ENCODE assay signal across 26 cellular contexts in the genomic region with DNA sequence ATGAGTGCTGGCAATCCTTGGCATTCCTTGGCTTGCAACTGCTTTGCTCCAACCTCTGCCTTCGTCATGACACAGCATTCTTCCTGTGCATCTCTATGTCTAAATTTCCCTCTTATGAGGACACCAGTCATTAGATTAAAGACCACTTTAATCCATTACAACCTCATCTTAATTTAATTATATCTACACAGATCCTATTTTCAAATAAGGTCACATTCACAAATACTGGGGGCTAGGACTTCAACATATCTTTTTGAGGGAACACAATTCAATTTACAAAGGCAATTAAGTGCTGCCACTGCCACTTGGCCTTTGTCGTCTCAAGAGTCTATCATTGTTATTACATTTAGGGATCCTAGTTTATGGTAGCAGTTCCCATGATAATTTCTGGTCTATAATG.
DNase-seq lines count a peak whose midpoint lies in the region; ATAC-seq and TF ChIP-seq lines count a peak whose summit lies in the region.
"Had no signal": no experiment of that assay in that cellular context is flagged by ENCODE, and none has a peak within 500 bp of the region (broad histone marks: within the 10 kb centered on the region; RNA-seq: fewer than 3 reads in every experiment).

No MANE protein-coding gene starts in this region.

- no peaks in the 10 kb centered on the region for H3K9me3 Mint-ChIP-seq in activated naive CD8-positive, alpha-beta T cell (ENCODE audit: low read depth)
- no peaks in the 10 kb centered on the region for H3K9me3 Mint-ChIP-seq in activated naive CD8-positive, alpha-beta T cell treated with anti-CD3 and anti-CD28 coated beads, Interleukin-2, amount 50 U/mL, for 24 hours
- peaks cover 0 to 6% of the 10 kb centered on the region in 2 donors for H3K9me3 Mint-ChIP-seq in effector memory CD8-positive, alpha-beta T cell

- H3K27ac ChIP-seq in OCI-LY7 (ENCODE audit: low read depth, low read length, poor library complexity, severe bottlenecking): peak overlapping the region; percentile 100
- H3K27ac ChIP-seq: ascending aorta, C4-2B, dorsolateral prefrontal cortex, HL-60, right lobe of liver, upper lobe of right lung had no signal

- peaks cover 60% of the 10 kb centered on the region for H3K36me3 ChIP-seq in OCI-LY7 (ENCODE audit: insufficient read depth, low read length)
- H3K36me3 ChIP-seq: ascending aorta, heart left ventricle, right lobe of liver, upper lobe of right lung had no signal

- no peak overlapping the region for H3K4me3 ChIP-seq in OCI-LY7 (ENCODE audit: low read depth, low read length, poor library complexity, severe bottlenecking)
- H3K4me3 ChIP-seq: ascending aorta, dorsolateral prefrontal cortex, heart left ventricle, right lobe of liver, upper lobe of right lung had no signal

- no peaks in the 10 kb centered on the region for H3K9me2 ChIP-seq in OCI-LY7 (ENCODE audit: insufficient read depth, low read length)

- H3K4me3 Mint-ChIP-seq in activated naive CD8-positive, alpha-beta T cell: no peak overlapping the region
- no peak overlapping the region for H3K4me3 Mint-ChIP-seq in activated naive CD8-positive, alpha-beta T cell treated with anti-CD3 and anti-CD28 coated beads, Interleukin-2, amount 50 U/mL, for 24 hours
- no peak overlapping the region for H3K4me3 Mint-ChIP-seq in effector memory CD8-positive, alpha-beta T cell
- H3K4me3 Mint-ChIP-seq: neural crest cell had no signal

- peaks cover 5% of the 10 kb centered on the region for H3K36me3 Mint-ChIP-seq in activated naive CD8-positive, alpha-beta T cell
- peaks cover 6% of the 10 kb centered on the region for H3K36me3 Mint-ChIP-seq in activated naive CD8-positive, alpha-beta T cell treated with anti-CD3 and anti-CD28 coated beads, Interleukin-2, amount 50 U/mL, for 24 hours (ENCODE audit: low read depth)
- H3K36me3 Mint-ChIP-seq in effector memory CD8-positive, alpha-beta T cell (ENCODE audit: insufficient read depth): peaks cover 2% of the 10 kb centered on the region

- POLR2A ChIA-PET in OCI-LY7 (lab: Charles Lee): interaction anchor here (0.5 to 1.7 kb wide), 2 partner anchors 72 to 1505 kb away, joined by 4 to 5 read pairs; no protein-coding TSS in a partner anchor

- peak overlapping the region; percentile 89 for H3K27ac Mint-ChIP-seq in activated naive CD8-positive, alpha-beta T cell
- no peak overlapping the region for H3K27ac Mint-ChIP-seq in activated naive CD8-positive, alpha-beta T cell treated with anti-CD3 and anti-CD28 coated beads, Interleukin-2, amount 50 U/mL, for 24 hours
- peak overlapping the region; percentile 91 to 93 for H3K27ac Mint-ChIP-seq in effector memory CD8-positive, alpha-beta T cell

- peaks cover 61% of the 10 kb centered on the region for H3K9me3 ChIP-seq in OCI-LY7 (ENCODE audit: low read length)
- H3K9me3 ChIP-seq: right lobe of liver, upper lobe of right lung had no signal

- no peaks in the 10 kb centered on the region for H3K79me2 ChIP-seq in OCI-LY7 (ENCODE audit: insufficient read depth, low read depth, low read length)

- peaks cover 74% of the 10 kb centered on the region for H3K4me1 Mint-ChIP-seq in activated naive CD8-positive, alpha-beta T cell (ENCODE audit: low read depth)
- H3K4me1 Mint-ChIP-seq in activated naive CD8-positive, alpha-beta T cell treated with anti-CD3 and anti-CD28 coated beads, Interleukin-2, amount 50 U/mL, for 24 hours: peaks cover 68% of the 10 kb centered on the region
- peaks cover 33 to 62% of the 10 kb centered on the region in 2 donors for H3K4me1 Mint-ChIP-seq in effector memory CD8-positive, alpha-beta T cell (ENCODE audit: low read depth in 2 of 2)
- H3K4me1 Mint-ChIP-seq: neural crest cell had no signal

- DNase-seq in activated naive CD8-positive, alpha-beta T cell treated with anti-CD3 and anti-CD28 coated beads, Interleukin-2, amount 50 U/mL, for 24 hours: no peak
- DNase-seq in OCI-LY7 (ENCODE audit: low spot score) (no peak), H4 (ENCODE audit: low spot score) (no peak), Right ventricle myocardium inferior (ENCODE audit: missing footprints) (no peak)
- DNase-seq in effector memory CD8-positive, alpha-beta T cell: no peak
- DNase-seq: activated CD4-positive, CD25-positive, alpha-beta regulatory T cell treated with anti-CD3 and anti-CD28 coated beads, Interleukin-2, amount 50 U/mL, for 72 hours; activated gamma-delta T cell; caudate nucleus; DMS 273 treated with DMSO at 0.1 percent for 48 hours; dorsolateral prefrontal cortex; H7; heart left ventricle; midbrain; NCI-H1105 treated with DMSO at 0.1 percent for 48 hours; right lobe of liver; RPMI8226; stimulated activated CD4-positive, alpha-beta T cell treated with anti-CD3 and anti-CD28 coated beads, Interleukin-15, amount 100 ng/mL, for 24 hours; upper lobe of right lung had no signal

- intact Hi-C loops in OCI-LY7 (cut with micrococcal nuclease; ENCODE audit: unreplicated experiment) (loop anchor here (2.0 to 10.0 kb wide), 6 partner anchors 73 to 1019 kb away; a partner anchor contains a TSS), Right ventricle myocardium inferior (cut with DNase I) (no loop called here)

- ATAC-seq in activated naive CD8-positive, alpha-beta T cell treated with anti-CD3 and anti-CD28 coated beads, Interleukin-2, amount 50 U/mL, for 24 hours: no peak
- ATAC-seq in effector memory CD8-positive, alpha-beta T cell (replicated peaks): no peak
- ATAC-seq in GM21723 (IDR thresholded peaks at IDR 0.05; ENCODE audit: unreplicated experiment) (no peak), Right ventricle myocardium inferior (no peak)
- ATAC-seq: heart left ventricle, HepG2, left lobe of liver, right lobe of liver, upper lobe of right lung had no signal

- peaks cover 42% of the 10 kb centered on the region for H3K4me1 ChIP-seq in OCI-LY7 (ENCODE audit: insufficient read depth, low read length, poor library complexity, severe bottlenecking)
- H3K4me1 ChIP-seq: ascending aorta, heart left ventricle, right lobe of liver, upper lobe of right lung had no signal

- CTCF ChIA-PET in OCI-LY7 (lab: Charles Lee; ENCODE audit: unreplicated experiment): no interaction called here

- no peak overlapping the region for H3K4me2 ChIP-seq in OCI-LY7 (ENCODE audit: low read length)

- H4K20me1 ChIP-seq in OCI-LY7 (ENCODE audit: insufficient read depth, low read length): no peaks in the 10 kb centered on the region

- no peak overlapping the region; the same call in 1 of the 2 replicates for H2AFZ ChIP-seq in OCI-LY7 (ENCODE audit: low read length)

- H3K27me3 Mint-ChIP-seq in activated naive CD8-positive, alpha-beta T cell: no peaks in the 10 kb centered on the region
- H3K27me3 Mint-ChIP-seq in activated naive CD8-positive, alpha-beta T cell treated with anti-CD3 and anti-CD28 coated beads, Interleukin-2, amount 50 U/mL, for 24 hours: no peaks in the 10 kb centered on the region
- H3K27me3 Mint-ChIP-seq in effector memory CD8-positive, alpha-beta T cell: no peaks in the 10 kb centered on the region

- no peak for TF ChIP-seq CTCF in OCI-LY7 (conservative IDR thresholded peaks at IDR 0.05; ENCODE audit: low read length)

- no TSS peak for BruUV-seq in OCI-LY7 (replicated peaks; lab: Mats Ljungman, UMichigan)
